In genomic region chr9:81069923-81070322, GRCh38 we compare ENCODE assay signal across 21 cellular contexts.
DNase-seq lines count a peak whose midpoint lies in the region; ATAC-seq and TF ChIP-seq lines count a peak whose summit lies in the region.
"Had no signal": no experiment of that assay in that cellular context is flagged by ENCODE, and none has a peak within 500 bp of the region (broad histone marks: within the 10 kb centered on the region; RNA-seq: fewer than 3 reads in every experiment).

No MANE protein-coding gene starts in this region.

- in situ Hi-C loops in astrocyte of the spinal cord (cut with HindIII; ENCODE audit: low sequenced_read_pairs) = no loop called here

- POLR2A ChIA-PET in naive thymus-derived CD8-positive, alpha-beta T cell (lab: Charles Lee) = no interaction called here

- no peak overlapping the region for H3K27ac Mint-ChIP-seq in naive thymus-derived CD8-positive, alpha-beta T cell
- H3K27ac Mint-ChIP-seq in activated CD4-positive, alpha-beta T cell treated with anti-CD3 and anti-CD28 coated beads, Interleukin-2, amount 10 ng/mL, durations not matched to agents 24 days and 14 days = no peak overlapping the region

- H3K4me3 ChIP-seq in astrocyte of the spinal cord (ENCODE audit: low read depth, low read length) = no peak overlapping the region
- H3K4me3 ChIP-seq: GM12878 had no signal

- H3K27me3 Mint-ChIP-seq in naive thymus-derived CD8-positive, alpha-beta T cell = no peaks in the 10 kb centered on the region
- no peaks in the 10 kb centered on the region for H3K27me3 Mint-ChIP-seq in activated CD4-positive, alpha-beta T cell treated with anti-CD3 and anti-CD28 coated beads, Interleukin-2, amount 10 ng/mL, durations not matched to agents 24 days and 14 days
- H3K27me3 Mint-ChIP-seq: CD4-positive, CD25-positive, alpha-beta regulatory T cell had no signal

- peak; percentile 4 for DNase-seq in Daoy (ENCODE audit: low read depth)
- peak; percentile 49 for DNase-seq in LHCN-M2 (ENCODE audit: low read depth)
- peak; percentile 60 for DNase-seq in astrocyte of the spinal cord (ENCODE audit: low read depth, low spot score)
- DNase-seq in myocyte (ENCODE audit: low read depth) = peak; percentile 30
- DNase-seq in mesenteric fat pad (ENCODE audit: low spot score) = no peak
- DNase-seq in naive thymus-derived CD8-positive, alpha-beta T cell = no peak
- no peak for DNase-seq in activated CD4-positive, alpha-beta T cell treated with anti-CD3 and anti-CD28 coated beads, Interleukin-2, amount 10 ng/mL, durations not matched to agents 24 days and 14 days
- DNase-seq: BE2C; CD4-positive, CD25-positive, alpha-beta regulatory T cell; GOT3; KBM-7; NCI-H1105; NCI-H146; NCI-H2029; NCI-H2227 treated with DMSO at 0.1 percent for 48 hours; NCI-H510A treated with DMSO at 0.1 percent for 48 hours; NCI-H748 treated with DMSO at 0.1 percent for 48 hours; NK-92 treated with Interleukin-12 subunit alpha and Interleukin-12 subunit beta, amount 100 ng/mL, for 24 hours had no signal

- H3K9me3 Mint-ChIP-seq in naive thymus-derived CD8-positive, alpha-beta T cell = peaks cover 1 to 24% (median 8%) of the 10 kb centered on the region in 9 donors
- no peaks in the 10 kb centered on the region for H3K9me3 Mint-ChIP-seq in activated CD4-positive, alpha-beta T cell treated with anti-CD3 and anti-CD28 coated beads, Interleukin-2, amount 10 ng/mL, durations not matched to agents 24 days and 14 days

- peaks cover 0 to 5% (median 0%) of the 10 kb centered on the region in 4 donors for H3K4me1 Mint-ChIP-seq in naive thymus-derived CD8-positive, alpha-beta T cell
- no peaks in the 10 kb centered on the region for H3K4me1 Mint-ChIP-seq in activated CD4-positive, alpha-beta T cell treated with anti-CD3 and anti-CD28 coated beads, Interleukin-2, amount 10 ng/mL, durations not matched to agents 24 days and 14 days
- H3K4me1 Mint-ChIP-seq: CD4-positive, CD25-positive, alpha-beta regulatory T cell had no signal

- H3K36me3 Mint-ChIP-seq in naive thymus-derived CD8-positive, alpha-beta T cell = no peaks in the 10 kb centered on the region
- no peaks in the 10 kb centered on the region for H3K36me3 Mint-ChIP-seq in activated CD4-positive, alpha-beta T cell treated with anti-CD3 and anti-CD28 coated beads, Interleukin-2, amount 10 ng/mL, durations not matched to agents 24 days and 14 days (ENCODE audit: low read depth)
- H3K36me3 Mint-ChIP-seq: CD4-positive, CD25-positive, alpha-beta regulatory T cell had no signal

- ATAC-seq in naive thymus-derived CD8-positive, alpha-beta T cell = no peak
- ATAC-seq: GM12878, HepG2, SK-N-SH treated with all-trans-retinoic acid at 6 μM for 48 hours had no signal

- H3K4me3 Mint-ChIP-seq in naive thymus-derived CD8-positive, alpha-beta T cell = no peak overlapping the region
- no peak overlapping the region for H3K4me3 Mint-ChIP-seq in activated CD4-positive, alpha-beta T cell treated with anti-CD3 and anti-CD28 coated beads, Interleukin-2, amount 10 ng/mL, durations not matched to agents 24 days and 14 days
- H3K4me3 Mint-ChIP-seq: CD4-positive, CD25-positive, alpha-beta regulatory T cell had no signal

- intact Hi-C loops in activated CD4-positive, alpha-beta T cell treated with anti-CD3 and anti-CD28 coated beads, Interleukin-2, amount 10 ng/mL, durations not matched to agents 24 days and 14 days (cut with micrococcal nuclease) = no loop called here

- no peak for TF ChIP-seq CTCF in astrocyte of the spinal cord (IDR thresholded peaks at IDR 0.05; ENCODE audit: low read depth, low read length)

Comparison
In these comparisons a context has a peak if more than half of its experiments do, and no peak if none do; other contexts are left out.
1. DNase-seq: peak in Daoy (single experiment), LHCN-M2 (single experiment), astrocyte of the spinal cord (single experiment) and myocyte (single experiment); none in mesenteric fat pad (single experiment), naive thymus-derived CD8-positive, alpha-beta T cell (0 of 10) and activated CD4-positive, alpha-beta T cell treated with anti-CD3 and anti-CD28 coated beads, Interleukin-2, amount 10 ng/mL, durations not matched to agents 24 days and 14 days (single experiment).